Comparison of ENCODE assay signal across 9 cellular contexts in the genomic region with DNA sequence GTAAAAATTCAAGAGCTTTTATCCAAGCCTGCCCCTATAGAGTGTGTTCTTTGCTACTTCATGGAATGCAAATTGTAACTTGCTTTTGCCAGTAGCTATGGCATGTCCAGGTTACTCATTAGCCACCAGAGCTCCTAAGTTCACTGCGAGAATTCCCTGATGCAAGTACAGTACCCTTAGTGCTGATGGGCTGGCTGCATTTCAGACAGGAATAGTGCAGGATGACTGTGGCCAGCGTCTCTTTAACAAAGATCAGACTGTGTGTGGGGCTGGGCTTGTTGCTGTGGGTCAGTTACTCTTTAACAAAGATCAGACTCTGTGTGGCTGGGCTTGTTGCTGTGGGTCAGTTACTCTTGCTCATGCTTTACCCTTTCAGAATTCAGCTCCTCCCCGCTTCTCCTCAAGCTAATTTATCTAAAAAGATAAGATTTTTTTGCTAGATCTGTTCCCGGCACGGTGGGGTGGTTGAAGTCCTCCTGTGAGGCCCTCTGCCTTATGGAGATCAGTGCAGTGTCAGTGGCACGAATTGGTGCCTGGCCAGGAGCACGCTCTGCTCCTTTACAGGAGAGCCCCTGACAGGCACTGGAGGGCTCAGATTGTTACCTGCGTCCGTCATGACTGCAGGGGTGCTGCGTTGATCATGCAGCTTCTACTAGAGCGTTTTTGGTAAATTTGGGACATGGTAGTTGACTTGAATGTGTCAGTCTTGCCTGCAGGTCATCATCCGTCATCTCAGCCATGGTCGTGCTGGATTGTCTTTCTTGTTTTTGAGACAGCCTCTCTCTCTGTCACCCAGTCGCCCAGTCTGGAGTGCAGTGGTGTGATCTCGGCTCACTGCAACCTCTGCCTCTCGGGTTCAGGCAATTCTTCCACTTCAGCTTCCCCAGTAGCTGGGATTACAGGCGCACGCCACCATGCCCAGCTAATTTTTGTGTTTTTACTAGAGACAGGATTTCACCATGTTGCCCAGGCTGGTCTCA. TPM values are rescaled to one million over a fixed set of nuclear protein-coding genes. Genes with fewer than 3 reads are reported as not detected.
A peak's percentile ranks its signal among the peaks of the same experiment; 100 is the strongest.
DNase-seq lines count a peak whose midpoint lies in the region.
"Had no signal": no experiment of that assay in that cellular context is flagged by ENCODE, and none has a peak within 500 bp of the region (broad histone marks: within the 10 kb centered on the region; RNA-seq: fewer than 3 reads in every experiment).

No MANE protein-coding gene starts in this region.

- H2BK12ac ChIP-seq in trophoblast cell (ENCODE audit: low read length) = no peak overlapping the region

- H3F3A ChIP-seq in GM23248 (ENCODE audit: insufficient read depth) = no peaks in the 10 kb centered on the region

- H2AFZ ChIP-seq in GM23248 = no peak overlapping the region
- no peak overlapping the region for H2AFZ ChIP-seq in trophoblast cell (ENCODE audit: insufficient read depth, low read length, poor library complexity)

- H3K9ac ChIP-seq in GM23248 (no peak overlapping the region), trophoblast cell (ENCODE audit: low read length) (no peak overlapping the region)

- H3K79me1 ChIP-seq in trophoblast cell (ENCODE audit: low read length) = peaks cover 22% of the 10 kb centered on the region

- H3K4me3 ChIP-seq in GM23248 = no peak overlapping the region
- H3K4me3 ChIP-seq in trophoblast cell (ENCODE audit: low read depth, low read length) = no peak overlapping the region

- H2AK5ac ChIP-seq in trophoblast cell (ENCODE audit: low read length) = peak overlapping the region; percentile 36

- H3K9me3 ChIP-seq in GM23248 (ENCODE audit: low read depth) (no peaks in the 10 kb centered on the region), trophoblast cell (ENCODE audit: insufficient read depth, low read depth, low read length) (no peaks in the 10 kb centered on the region)

- H3K27ac ChIP-seq in GM23248 (peak overlapping the region; percentile 24; the same call in 1 of the 2 replicates), trophoblast cell (ENCODE audit: low read depth, low read length) (peak overlapping the region; percentile 73)

- H3K27me3 ChIP-seq in GM23248 (replicated peaks; ENCODE audit: insufficient read depth) (no peaks in the 10 kb centered on the region), trophoblast cell (ENCODE audit: insufficient read depth, low read length) (no peaks in the 10 kb centered on the region)

- H3K79me2 ChIP-seq in GM23248 (ENCODE audit: insufficient read depth) (peaks cover 100% of the 10 kb centered on the region), trophoblast cell (ENCODE audit: control insufficient read depth, insufficient read depth, low read length, poor library complexity) (peaks cover 10% of the 10 kb centered on the region)

- H4K91ac ChIP-seq in trophoblast cell (ENCODE audit: low read depth, low read length) = peak overlapping the region; percentile 59

- peak overlapping the region; percentile 28 for H3K18ac ChIP-seq in trophoblast cell (ENCODE audit: low read length)

- H4K20me1 ChIP-seq in GM23248 (ENCODE audit: insufficient read depth) = peaks cover 12% of the 10 kb centered on the region; the same call in 1 of the 2 replicates

- H3K4me2 ChIP-seq in GM23248 (ENCODE audit: unreplicated experiment) (no peak overlapping the region), trophoblast cell (ENCODE audit: low read length) (peak overlapping the region; percentile 1)

- peak overlapping the region; percentile 11 for H3K4ac ChIP-seq in trophoblast cell (ENCODE audit: low read depth, low read length)

- H4K12ac ChIP-seq in trophoblast cell (ENCODE audit: low read depth, low read length) = no peak overlapping the region

- H2BK120ac ChIP-seq in trophoblast cell (ENCODE audit: insufficient read depth, low read length, poor library complexity) = peak overlapping the region; percentile 8

- 84 to 88% methylated on average over 18 of the region's 18 CpGs for WGBS in GM23248 (ENCODE audit: low coverage in 1 of 2, low lambda C conversion rate in 2 of 2, missing lambda C conversion rate in 2 of 2), 2 experiments
- no CpG with 5 or more reads among the region's 18 CpGs for WGBS in trophoblast cell (ENCODE audit: extremely low coverage, insufficient coverage, insufficient read length)

- H3K36me3 ChIP-seq in GM23248 (ENCODE audit: low read depth) = no peaks in the 10 kb centered on the region; the same call in 1 of the 2 replicates
- H3K36me3 ChIP-seq in trophoblast cell (ENCODE audit: control insufficient read depth in 1 of 2, insufficient read depth in 2 of 2, low read length in 2 of 2) = peaks cover 3% of the 10 kb centered on the region in 2 experiments

- H2BK5ac ChIP-seq in trophoblast cell (ENCODE audit: low read depth, low read length, poor library complexity) = no peak overlapping the region

- in situ Hi-C loops in GM23248 (cut with MboI) = no loop called here

- peak overlapping the region; percentile 15 for H3K14ac ChIP-seq in trophoblast cell (ENCODE audit: low read length)

- no peak overlapping the region for H4K8ac ChIP-seq in trophoblast cell (ENCODE audit: low read depth, low read length)

- no peaks in the 10 kb centered on the region for H3K9me2 ChIP-seq in GM23248 (ENCODE audit: insufficient read depth)

- H3K23ac ChIP-seq in trophoblast cell (ENCODE audit: low read length) = no peak overlapping the region

- H3K4me1 ChIP-seq in GM23248 (ENCODE audit: insufficient read depth) = no peaks in the 10 kb centered on the region
- H3K4me1 ChIP-seq in trophoblast cell (ENCODE audit: control insufficient read depth in 1 of 2, insufficient read depth in 2 of 2, low read length in 2 of 2) = peaks cover 34 to 40% of the 10 kb centered on the region in 2 experiments

- DNase-seq in GM23248 (peak; percentile 51), astrocyte of the hippocampus (ENCODE audit: low read depth, low spot score) (peak; percentile 81), iPS-NIHi7 (ENCODE audit: extremely low spot score) (peak; percentile 19), trophoblast cell (peak; percentile 92 to 94), NCI-H226 (no peak), activated gamma-delta T cell (lab: John Stamatoyannopoulos, UW) (no peak), NCI-H2196 treated with DMSO at 0.1 percent for 48 hours (lab: John Stamatoyannopoulos, UW; ENCODE audit: unreplicated experiment) (no peak), T1000 (lab: John Stamatoyannopoulos, UW) (no peak)
- DNase-seq: NCI-H510A treated with DMSO at 0.1 percent for 48 hours had no signal

RNA-seq across cellular contexts. Expression of gene AP2A2, which starts 27.0 kb away (rescaled TPM):
- total RNA-seq in GM23248 (2014; rRNA removed; shearing (Covaris generic)) = 32.2 and 38.3 TPM in 2 replicates
- 27.5 and 31.1 TPM in 2 replicates for polyA plus RNA-seq in GM23248 (2016; fragmentation: Nextera tagmentation; extraction: Ambion mirVana)
- polyA plus RNA-seq in trophoblast cell (2013) = 56.6 and 65.3 TPM in 2 replicates

RNA-seq across cellular contexts. Expression of gene CHID1, which starts 42.1 kb away (rescaled TPM):
- total RNA-seq in GM23248 (2014; rRNA removed; shearing (Covaris generic)) = 72.3 and 91.9 TPM in 2 replicates
- polyA plus RNA-seq in GM23248 (2016; fragmentation: Nextera tagmentation; extraction: Ambion mirVana) = 202 and 215 TPM in 2 replicates
- 52.9 and 53.1 TPM in 2 replicates for polyA plus RNA-seq in trophoblast cell (2013)

Comparison
In these comparisons a context has a peak if more than half of its experiments do, and no peak if none do; other contexts are left out.
1. DNase-seq: peak in GM23248 (single experiment), astrocyte of the hippocampus (single experiment), iPS-NIHi7 (single experiment) and trophoblast cell (2 of 2); none in NCI-H226 (single experiment), activated gamma-delta T cell (single experiment), NCI-H2196 treated with DMSO at 0.1 percent for 48 hours (single experiment) and T1000 (single experiment).